11 cellular contexts compared by ENCODE assay signal in the genomic region with DNA sequence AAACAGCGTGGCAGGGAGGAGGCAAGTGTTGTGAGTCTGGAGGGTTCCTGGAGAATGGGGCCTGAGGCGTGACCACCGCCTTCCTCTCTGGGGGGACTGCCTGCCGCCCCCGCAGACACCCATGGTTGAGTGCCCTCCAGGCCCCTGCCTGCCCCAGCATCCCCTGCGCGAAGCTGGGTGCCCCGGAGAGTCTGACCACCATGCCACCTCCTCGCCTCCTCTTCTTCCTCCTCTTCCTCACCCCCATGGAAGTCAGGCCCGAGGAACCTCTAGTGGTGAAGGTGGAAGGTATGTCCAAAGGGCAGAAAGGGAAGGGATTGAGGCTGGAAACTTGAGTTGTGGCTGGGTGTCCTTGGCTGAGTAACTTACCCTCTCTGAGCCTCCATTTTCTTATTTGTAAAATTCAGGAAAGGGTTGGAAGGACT. TPM values are rescaled to one million over a fixed set of nuclear protein-coding genes. Genes with fewer than 3 reads are reported as not detected.
DNase-seq lines count a peak whose midpoint lies in the region; ATAC-seq and TF ChIP-seq lines count a peak whose summit lies in the region.
"Had no signal": no experiment of that assay in that cellular context is flagged by ENCODE, and none has a peak within 500 bp of the region (broad histone marks: within the 10 kb centered on the region; RNA-seq: fewer than 3 reads in every experiment).

CD19 (plus strand) TSS at position 171 of the 425 bp plus-strand sequence; CDS start at position 201, 30 bp downstream.

- H3K9me3 Mint-ChIP-seq in activated CD4-positive, alpha-beta memory T cell treated with anti-CD3 and anti-CD28 coated beads for 36 hours: no peaks in the 10 kb centered on the region
- peaks cover 4% of the 10 kb centered on the region for H3K9me3 Mint-ChIP-seq in nephron progenitor cell

- H3K79me2 ChIP-seq in DND-41 (ENCODE audit: insufficient read depth, low read length): no peaks in the 10 kb centered on the region

- no peaks in the 10 kb centered on the region for H3K27me3 Mint-ChIP-seq in activated CD4-positive, alpha-beta memory T cell treated with anti-CD3 and anti-CD28 coated beads for 36 hours
- peaks cover 9% of the 10 kb centered on the region for H3K27me3 Mint-ChIP-seq in nephron progenitor cell (ENCODE audit: low read depth, poor library complexity)

- H3K4me1 Mint-ChIP-seq in activated CD4-positive, alpha-beta memory T cell treated with anti-CD3 and anti-CD28 coated beads for 36 hours (ENCODE audit: low read depth): peaks cover 17% of the 10 kb centered on the region
- peaks cover 41% of the 10 kb centered on the region for H3K4me1 Mint-ChIP-seq in nephron progenitor cell

- no peaks in the 10 kb centered on the region for H3K9me3 ChIP-seq in DND-41 (ENCODE audit: insufficient read depth, low read length, severe bottlenecking)
- H3K9me3 ChIP-seq: tibial nerve had no signal

- peak within 1 kb of the TSS; percentile 31 for H3K27ac Mint-ChIP-seq in activated CD4-positive, alpha-beta memory T cell treated with anti-CD3 and anti-CD28 coated beads for 36 hours
- H3K27ac Mint-ChIP-seq in nephron progenitor cell: peak within 1 kb of the TSS; percentile 45

- H2AFZ ChIP-seq in DND-41 (ENCODE audit: low read depth, low read length): peak within 1 kb of the TSS; percentile 63

- peak within 1 kb of the TSS; percentile 33 for H3K4me2 ChIP-seq in DND-41 (ENCODE audit: insufficient read depth, low read length)

- peak; percentile 68 for TF ChIP-seq POLR2A in GM18951 (IDR thresholded peaks at IDR 0.05; ENCODE audit: extremely low read depth, insufficient read depth, insufficient read length)

- peaks cover 36% of the 10 kb centered on the region for H3K4me1 ChIP-seq in DND-41 (ENCODE audit: insufficient read depth, low read length)

- H3K36me3 ChIP-seq in DND-41 (ENCODE audit: insufficient read depth, low read length): no peaks in the 10 kb centered on the region
- H3K36me3 ChIP-seq: tibial nerve had no signal

- no peaks in the 10 kb centered on the region for H4K20me1 ChIP-seq in DND-41 (ENCODE audit: insufficient read depth, low read length)

- ATAC-seq in DND-41 (ENCODE audit: insufficient read depth, low read depth): no peak

- intact Hi-C loops in activated CD4-positive, alpha-beta memory T cell treated with anti-CD3 and anti-CD28 coated beads for 36 hours (cut with micrococcal nuclease): no loop called here

- H3K36me3 Mint-ChIP-seq in activated CD4-positive, alpha-beta memory T cell treated with anti-CD3 and anti-CD28 coated beads for 36 hours: no peaks in the 10 kb centered on the region
- H3K36me3 Mint-ChIP-seq in nephron progenitor cell (ENCODE audit: low read depth): no peaks in the 10 kb centered on the region

- peak within 1 kb of the TSS; percentile 48 for H3K9ac ChIP-seq in DND-41 (ENCODE audit: low read depth, low read length)

- TF ChIP-seq CTCF in DND-41 (IDR thresholded peaks at IDR 0.05; ENCODE audit: borderline replicate concordance, extremely low read depth, low read length, poor library complexity, severe bottlenecking) (no peak), nephron progenitor cell (IDR thresholded peaks at IDR 0.05) (no peak)

- POLR2A ChIA-PET in activated CD4-positive, alpha-beta memory T cell treated with anti-CD3 and anti-CD28 coated beads for 36 hours (lab: Charles Lee): no interaction called here

- no peaks in the 10 kb centered on the region for H3K27me3 ChIP-seq in DND-41 (ENCODE audit: insufficient read depth, low read length, poor library complexity)
- H3K27me3 ChIP-seq: tibial nerve had no signal

- H3K4me3 Mint-ChIP-seq in activated CD4-positive, alpha-beta memory T cell treated with anti-CD3 and anti-CD28 coated beads for 36 hours: no peak within 1 kb of the TSS
- H3K4me3 Mint-ChIP-seq in nephron progenitor cell: no peak within 1 kb of the TSS

- H3K27ac ChIP-seq in DND-41 (ENCODE audit: low read length): peak within 1 kb of the TSS; percentile 94

- no peak for DNase-seq in DND-41
- no peak for DNase-seq in activated CD4-positive, alpha-beta memory T cell treated with anti-CD3 and anti-CD28 coated beads for 36 hours
- DNase-seq in nephron progenitor cell: no peak
- no peak for DNase-seq in activated effector memory CD4-positive, alpha-beta T cell treated with anti-CD3 and anti-CD28 coated beads, Interleukin-2, amount 50 U/mL, for 16 hours
- no peak for DNase-seq in COLO668 (lab: John Stamatoyannopoulos, UW; ENCODE audit: unreplicated experiment)
- no peak for DNase-seq in midbrain (lab: John Stamatoyannopoulos, UW)
- DNase-seq: effector CD4-positive, alpha-beta T cell; SHP77 treated with DMSO at 0.1 percent for 48 hours had no signal

- no peak within 1 kb of the TSS for H3K4me3 ChIP-seq in DND-41 (ENCODE audit: low read depth in 1 of 2, low read length in 2 of 2)

- CTCF ChIA-PET in activated CD4-positive, alpha-beta memory T cell treated with anti-CD3 and anti-CD28 coated beads for 36 hours (lab: Charles Lee): interaction anchor here (0.6 to 2.9 kb wide), 2 partner anchors 14 to 50 kb away, joined by 3 to 13 read pairs; no protein-coding TSS in a partner anchor

- in situ Hi-C loops in GM18951 (cut with MboI; ENCODE audit: low sequenced_read_pairs, unreplicated experiment): no loop called here

RNA-seq across cellular contexts. Expression of gene CD19, which starts in this region (rescaled TPM):
- total RNA-seq in activated CD4-positive, alpha-beta memory T cell treated with anti-CD3 and anti-CD28 coated beads for 36 hours: under 1 TPM in 1 of 2 experiments, not detected in 1; 0.29 TPM
- total RNA-seq: NCI-H460 had no signal
